ENCODE assay signal across 2 cellular contexts in genomic region chr19:19822148-19822429, GRCh38.
TF ChIP-seq lines count a peak whose summit lies in the region.

No MANE protein-coding gene starts in this region.

TF ChIP-seq in liver, 16 proteins besides CTCF, POLR2A, EP300 and RAD21 (continued from another document):
- TF ChIP-seq REST (IDR thresholded peaks at IDR 0.05) (no peak), GABPA (IDR thresholded peaks at IDR 0.05 in 1 of 2, conservative IDR thresholded peaks at IDR 0.05 in 1 of 2) (no peak), FOXA2 (IDR thresholded peaks at IDR 0.05) (no peak), ZBTB33 (IDR thresholded peaks at IDR 0.05) (no peak), JUND (IDR thresholded peaks at IDR 0.05) (no peak), RXRA (IDR thresholded peaks at IDR 0.05) (no peak)
- TF ChIP-seq, protein P1, sequence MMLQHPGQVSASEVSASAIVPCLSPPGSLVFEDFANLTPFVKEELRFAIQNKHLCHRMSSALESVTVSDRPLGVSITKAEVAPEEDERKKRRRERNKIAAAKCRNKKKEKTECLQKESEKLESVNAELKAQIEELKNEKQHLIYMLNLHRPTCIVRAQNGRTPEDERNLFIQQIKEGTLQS (IDR thresholded peaks at IDR 0.05), result no peak

TF ChIP-seq in HepG2, 621 proteins besides CTCF, POLR2A, EP300 and RAD21 (continued from another document):
- TF ChIP-seq, protein P2, sequence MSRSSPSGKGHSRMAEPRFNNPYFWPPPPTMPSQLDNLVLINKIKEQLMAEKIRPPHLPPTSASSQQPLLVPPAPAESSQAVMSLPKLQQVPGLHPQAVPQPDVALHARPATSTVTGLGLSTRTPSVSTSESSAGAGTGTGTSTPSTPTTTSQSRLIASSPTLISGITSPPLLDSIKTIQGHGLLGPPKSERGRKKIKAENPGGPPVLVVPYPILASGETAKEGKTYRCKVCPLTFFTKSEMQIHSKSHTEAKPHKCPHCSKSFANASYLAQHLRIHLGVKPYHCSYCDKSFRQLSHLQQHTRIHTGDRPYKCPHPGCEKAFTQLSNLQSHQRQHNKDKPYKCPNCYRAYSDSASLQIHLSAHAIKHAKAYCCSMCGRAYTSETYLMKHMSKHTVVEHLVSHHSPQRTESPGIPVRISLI (CRISPR knock-in tag; IDR thresholded peaks at IDR 0.05; ENCODE audit: borderline replicate concordance), result no peak
- TF ChIP-seq ZNF709 (CRISPR knock-in tag; IDR thresholded peaks at IDR 0.05), result no peak
- no peak for TF ChIP-seq ZFY (CRISPR knock-in tag; IDR thresholded peaks at IDR 0.05)
- TF ChIP-seq ZIK1 (CRISPR knock-in tag; IDR thresholded peaks at IDR 0.05; ENCODE audit: borderline replicate concordance, low read depth), result no peak
- TF ChIP-seq, protein P3, sequence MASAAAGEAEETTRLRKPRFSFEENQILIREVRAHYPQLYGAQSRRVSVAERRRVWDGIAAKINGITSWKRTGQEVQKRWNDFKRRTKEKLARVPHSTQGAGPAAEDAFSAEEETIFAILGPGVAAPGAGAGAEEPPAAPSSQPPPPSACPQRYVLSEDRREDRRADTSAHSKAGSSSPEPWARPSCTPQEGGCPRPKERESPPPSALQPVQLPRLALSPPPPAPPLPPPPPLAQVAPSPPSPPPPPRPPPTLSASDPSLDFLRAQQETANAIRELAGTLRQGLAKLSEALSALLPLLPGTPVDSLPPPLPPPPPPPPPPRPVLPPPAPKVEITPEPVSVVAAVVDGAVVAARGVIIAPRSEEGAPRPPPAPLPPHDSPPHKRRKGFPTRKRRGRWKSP (CRISPR knock-in tag; IDR thresholded peaks at IDR 0.05), result no peak
- TF ChIP-seq YEATS4 (CRISPR knock-in tag; IDR thresholded peaks at IDR 0.05; ENCODE audit: borderline replicate concordance), result no peak
- TF ChIP-seq ATF2 (CRISPR knock-in tag; IDR thresholded peaks at IDR 0.05), result no peak
- no peak for TF ChIP-seq CC2D1A (CRISPR knock-in tag; IDR thresholded peaks at IDR 0.05)
- no peak for TF ChIP-seq TAF15 (IDR thresholded peaks at IDR 0.05; ENCODE audit: low read depth, low read length, poor library complexity, severe bottlenecking)
- TF ChIP-seq FOXC1 (CRISPR knock-in tag; IDR thresholded peaks at IDR 0.05; ENCODE audit: borderline replicate concordance), result no peak
- no peak for TF ChIP-seq ZC3H13 (CRISPR knock-in tag; IDR thresholded peaks at IDR 0.05)
- TF ChIP-seq ZNF296 (CRISPR knock-in tag; conservative IDR thresholded peaks at IDR 0.05), result no peak
- no peak for TF ChIP-seq CBX2 (IDR thresholded peaks at IDR 0.05; ENCODE audit: low read depth, low read length)
- TF ChIP-seq CBX2 (CRISPR knock-in tag; IDR thresholded peaks at IDR 0.05; ENCODE audit: low read depth), result no peak
- TF ChIP-seq ZSCAN25 (CRISPR knock-in tag; IDR thresholded peaks at IDR 0.05), result no peak
TF ChIP-seq in HepG2: peak in this region for 0.
